In genomic region chr13:80979035-80979641, GRCh38 we compare ENCODE assay signal across 8 cellular contexts.
DNase-seq lines count a peak whose midpoint lies in the region; ATAC-seq and TF ChIP-seq lines count a peak whose summit lies in the region.

No MANE protein-coding gene starts in this region.

- H3K9me3 Mint-ChIP-seq in stimulated activated naive B cell treated with anti-CD40 and anti-IgM and Interleukin-4, amounts not matched to agents 10 μg/mL and 1 μg/mL and 100 μg/mL, for 72 hours: peaks cover 2 to 7% of the 10 kb centered on the region in 2 donors

- no peak overlapping the region for H3K27ac ChIP-seq in iPS DF 6.9 (ENCODE audit: low read length)

- no peaks in the 10 kb centered on the region for H3K9me3 ChIP-seq in iPS DF 6.9 (ENCODE audit: control insufficient read depth, insufficient read depth, low read length)

- H3K4me3 ChIP-seq in astrocyte of the spinal cord (ENCODE audit: low read depth, low read length): no peak overlapping the region
- H3K4me3 ChIP-seq in iPS DF 6.9 (ENCODE audit: low read length): no peak overlapping the region

- no CpG with 5 or more reads among the region's 9 CpGs for WGBS in iPS DF 6.9 (ENCODE audit: insufficient coverage, insufficient read length)

- H3K27ac Mint-ChIP-seq in stimulated activated naive B cell treated with anti-CD40 and anti-IgM and Interleukin-4, amounts not matched to agents 10 μg/mL and 1 μg/mL and 100 μg/mL, for 72 hours: no peak overlapping the region

- ATAC-seq in GM19467 (IDR thresholded peaks at IDR 0.05; ENCODE audit: unreplicated experiment) (peak; percentile 99), HG03442 (IDR thresholded peaks at IDR 0.05; ENCODE audit: unreplicated experiment) (peak; percentile 96)
- ATAC-seq in stimulated activated naive B cell treated with anti-CD40 and anti-IgM and Interleukin-4, amounts not matched to agents 10 μg/mL and 1 μg/mL and 100 μg/mL, for 72 hours (replicated peaks): peak; percentile 67 to 77

- no peak overlapping the region for H3K4me3 Mint-ChIP-seq in stimulated activated naive B cell treated with anti-CD40 and anti-IgM and Interleukin-4, amounts not matched to agents 10 μg/mL and 1 μg/mL and 100 μg/mL, for 72 hours

- in situ Hi-C loops in astrocyte of the spinal cord (cut with HindIII; ENCODE audit: low sequenced_read_pairs): no loop called here

- H3K4me1 ChIP-seq in iPS DF 6.9 (ENCODE audit: control insufficient read depth, insufficient read depth, low read length): no peaks in the 10 kb centered on the region

- no peaks in the 10 kb centered on the region for H3K27me3 Mint-ChIP-seq in stimulated activated naive B cell treated with anti-CD40 and anti-IgM and Interleukin-4, amounts not matched to agents 10 μg/mL and 1 μg/mL and 100 μg/mL, for 72 hours

- peak; percentile 89 for TF ChIP-seq CTCF in astrocyte of the spinal cord (IDR thresholded peaks at IDR 0.05; ENCODE audit: low read depth, low read length)

- H3K4me1 Mint-ChIP-seq in stimulated activated naive B cell treated with anti-CD40 and anti-IgM and Interleukin-4, amounts not matched to agents 10 μg/mL and 1 μg/mL and 100 μg/mL, for 72 hours: no peaks in the 10 kb centered on the region

- no peaks in the 10 kb centered on the region for H3K27me3 ChIP-seq in iPS DF 6.9 (ENCODE audit: control insufficient read depth, insufficient read depth, low read length)

- H3K36me3 Mint-ChIP-seq in stimulated activated naive B cell treated with anti-CD40 and anti-IgM and Interleukin-4, amounts not matched to agents 10 μg/mL and 1 μg/mL and 100 μg/mL, for 72 hours: peaks cover 0 to 2% of the 10 kb centered on the region in 2 donors

- no peaks in the 10 kb centered on the region for H3K36me3 ChIP-seq in iPS DF 6.9 (ENCODE audit: control insufficient read depth, insufficient read depth, low read length)

- DNase-seq in GDM1 (lab: John Stamatoyannopoulos, UW) (peak; percentile 13), NCI-H748 (lab: John Stamatoyannopoulos, UW; ENCODE audit: unreplicated experiment) (peak; percentile 73), astrocyte of the spinal cord (ENCODE audit: low read depth, low spot score) (peak; percentile 74), iPS DF 6.9 (ENCODE audit: low read depth, low spot score) (peak; percentile 50)
- peak; percentile 4 for DNase-seq in stimulated activated naive B cell treated with anti-CD40 and anti-IgM and Interleukin-4, amounts not matched to agents 10 μg/mL and 1 μg/mL and 100 μg/mL, for 72 hours
- DNase-seq in effector CD8-positive, alpha-beta T cell (lab: John Stamatoyannopoulos, UW): no peak
